ENCODE assay signal across 20 cellular contexts in the genomic region with DNA sequence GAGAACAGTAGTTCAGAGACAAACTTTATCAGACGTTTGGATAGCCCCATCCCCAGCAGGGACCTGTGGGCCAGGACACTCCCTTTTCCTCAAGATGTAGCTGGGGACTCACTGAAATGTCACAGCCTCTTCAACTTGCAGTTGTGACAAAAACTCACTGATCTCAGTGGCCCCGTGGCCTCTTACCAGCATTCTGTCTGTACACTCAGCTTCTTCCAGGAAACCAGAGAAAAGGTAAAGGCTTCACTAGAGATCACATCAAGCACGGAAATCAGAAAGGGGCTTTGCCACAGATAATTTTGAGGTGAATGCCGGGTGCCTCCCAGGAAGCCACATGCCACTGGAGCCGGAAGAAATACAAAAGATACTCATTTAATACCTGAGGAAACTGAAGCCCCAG.
A peak's percentile ranks its signal among the peaks of the same experiment; 100 is the strongest.
DNase-seq lines count a peak whose midpoint lies in the region; ATAC-seq lines count a peak whose summit lies in the region.
"Had no signal": no experiment of that assay in that cellular context is flagged by ENCODE, and none has a peak within 500 bp of the region (broad histone marks: within the 10 kb centered on the region; RNA-seq: fewer than 3 reads in every experiment).

No MANE protein-coding gene starts in this region.

- peaks cover 4 to 11% of the 10 kb centered on the region in 2 donors for H3K36me3 Mint-ChIP-seq in activated naive CD4-positive, alpha-beta T cell treated with anti-CD3 and anti-CD28 coated beads, Interleukin-2, amount 50 U/mL, for 72 hours
- no peaks in the 10 kb centered on the region for H3K36me3 Mint-ChIP-seq in stimulated activated effector memory CD8-positive, alpha-beta T cell treated with anti-CD3 and anti-CD28 coated beads, Interleukin-12 subunit alpha, Interleukin-12 subunit beta, amount 100 ng/mL, for 72 hours
- H3K36me3 Mint-ChIP-seq: CD14-positive monocyte had no signal

- peak overlapping the region; percentile 35 for H3K4me3 Mint-ChIP-seq in stimulated activated effector memory CD8-positive, alpha-beta T cell treated with anti-CD3 and anti-CD28 coated beads, Interleukin-12 subunit alpha, Interleukin-12 subunit beta, amount 100 ng/mL, for 72 hours
- H3K4me3 Mint-ChIP-seq: CD14-positive monocyte, endodermal cell, nephron had no signal

- H3K9me3 Mint-ChIP-seq in activated naive CD4-positive, alpha-beta T cell treated with anti-CD3 and anti-CD28 coated beads, Interleukin-2, amount 50 U/mL, for 72 hours: peaks cover 0 to 4% of the 10 kb centered on the region in 2 donors
- peaks cover 3% of the 10 kb centered on the region for H3K9me3 Mint-ChIP-seq in stimulated activated effector memory CD8-positive, alpha-beta T cell treated with anti-CD3 and anti-CD28 coated beads, Interleukin-12 subunit alpha, Interleukin-12 subunit beta, amount 100 ng/mL, for 72 hours

- peak; percentile 65 to 85 for ATAC-seq in activated naive CD4-positive, alpha-beta T cell treated with anti-CD3 and anti-CD28 coated beads, Interleukin-2, amount 50 U/mL, for 72 hours
- peak; percentile 77 for ATAC-seq in stimulated activated effector memory CD8-positive, alpha-beta T cell treated with anti-CD3 and anti-CD28 coated beads, Interleukin-12 subunit alpha, Interleukin-12 subunit beta, amount 100 ng/mL, for 72 hours
- ATAC-seq: heart right ventricle, Panc1, SK-N-SH treated with all-trans-retinoic acid at 6 μM for 48 hours had no signal

- DNase-seq in activated T-cell treated with anti-CD3 and anti-CD28 coated beads for 4 hours (peak; percentile 11), kidney tubule cell (ENCODE audit: low spot score) (no peak), NCI-H446 treated with DMSO at 0.1 percent for 48 hours (lab: John Stamatoyannopoulos, UW) (no peak), AG08396 (ENCODE audit: low spot score) (no peak)
- DNase-seq in activated T-cell treated with anti-CD3 and anti-CD28 coated beads, Interleukin-2, amount 50 U/mL, for 1 hour: no peak
- DNase-seq in activated CD4-positive, alpha-beta T cell treated with anti-CD3 and anti-CD28 coated beads, Interleukin-2, amount 50 U/mL, for 48 hours: peak; percentile 14 to 46
- DNase-seq in activated naive CD4-positive, alpha-beta T cell treated with anti-CD3 and anti-CD28 coated beads, Interleukin-2, amount 50 U/mL, for 72 hours (ENCODE audit: low spot score in 2 of 2): no peak
- no peak for DNase-seq in stimulated activated effector memory CD8-positive, alpha-beta T cell treated with anti-CD3 and anti-CD28 coated beads, Interleukin-12 subunit alpha, Interleukin-12 subunit beta, amount 100 ng/mL, for 72 hours (ENCODE audit: low spot score in 2 of 2)
- DNase-seq: amniotic stem cell, DMS79 treated with DMSO at 0.1 percent for 48 hours, endodermal cell, heart right ventricle, islet precursor cell, KG1, mesenchymal stem cell, NCI-H1105 had no signal

- H3K27ac Mint-ChIP-seq in activated naive CD4-positive, alpha-beta T cell treated with anti-CD3 and anti-CD28 coated beads, Interleukin-2, amount 50 U/mL, for 72 hours: peak overlapping the region; percentile 55 to 89
- H3K27ac Mint-ChIP-seq in stimulated activated effector memory CD8-positive, alpha-beta T cell treated with anti-CD3 and anti-CD28 coated beads, Interleukin-12 subunit alpha, Interleukin-12 subunit beta, amount 100 ng/mL, for 72 hours: peak overlapping the region; percentile 79
- H3K27ac Mint-ChIP-seq: CD14-positive monocyte, endodermal cell, nephron had no signal

- H3K4me1 Mint-ChIP-seq in stimulated activated effector memory CD8-positive, alpha-beta T cell treated with anti-CD3 and anti-CD28 coated beads, Interleukin-12 subunit alpha, Interleukin-12 subunit beta, amount 100 ng/mL, for 72 hours: peaks cover 27% of the 10 kb centered on the region
- H3K4me1 Mint-ChIP-seq: CD14-positive monocyte had no signal

Comparison
In these comparisons a context has a peak if more than half of its experiments do, and no peak if none do; other contexts are left out.
1. DNase-seq: peak in activated T-cell treated with anti-CD3 and anti-CD28 coated beads for 4 hours (single experiment) and activated CD4-positive, alpha-beta T cell treated with anti-CD3 and anti-CD28 coated beads, Interleukin-2, amount 50 U/mL, for 48 hours (2 of 2); none in activated T-cell treated with anti-CD3 and anti-CD28 coated beads, Interleukin-2, amount 50 U/mL, for 1 hour (single experiment), activated naive CD4-positive, alpha-beta T cell treated with anti-CD3 and anti-CD28 coated beads, Interleukin-2, amount 50 U/mL, for 72 hours (0 of 2), stimulated activated effector memory CD8-positive, alpha-beta T cell treated with anti-CD3 and anti-CD28 coated beads, Interleukin-12 subunit alpha, Interleukin-12 subunit beta, amount 100 ng/mL, for 72 hours (0 of 2), kidney tubule cell (single experiment), NCI-H446 treated with DMSO at 0.1 percent for 48 hours (single experiment) and AG08396 (single experiment).